9 cellular contexts compared by ENCODE assay signal in genomic region chr20:1811621-1812498, GRCh38.
A peak's percentile ranks its signal among the peaks of the same experiment; 100 is the strongest.
DNase-seq lines count a peak whose midpoint lies in the region; ATAC-seq and TF ChIP-seq lines count a peak whose summit lies in the region.
"Had no signal": no experiment of that assay in that cellular context is flagged by ENCODE, and none has a peak within 500 bp of the region (broad histone marks: within the 10 kb centered on the region; RNA-seq: fewer than 3 reads in every experiment).

No MANE protein-coding gene starts in this region.

- no peak overlapping the region for H3K4me2 ChIP-seq in PC-3 (ENCODE audit: low read length)

- H3K9ac ChIP-seq in PC-3 (ENCODE audit: low read length), result no peak overlapping the region

- H3K4me3 ChIP-seq in A673 (ENCODE audit: low read depth, low read length, poor library complexity, severe bottlenecking) (no peak overlapping the region), neutrophil (ENCODE audit: low read depth in 1 of 2, low read length in 1 of 2) (peak overlapping the region; percentile 40 to 46), PC-3 (ENCODE audit: low read length) (no peak overlapping the region)

- no peaks in the 10 kb centered on the region for H3K27me3 ChIP-seq in A673 (replicated peaks; ENCODE audit: insufficient read depth, low read depth, low read length, poor library complexity)
- H3K27me3 ChIP-seq in foreskin keratinocyte, result no peaks in the 10 kb centered on the region
- H3K27me3 ChIP-seq in neutrophil, result no peaks in the 10 kb centered on the region
- no peaks in the 10 kb centered on the region for H3K27me3 ChIP-seq in PC-3 (ENCODE audit: low read length)

- no peaks in the 10 kb centered on the region for H3K79me2 ChIP-seq in PC-3 (ENCODE audit: low read length)

- TF ChIP-seq CTCF in A673 (conservative IDR thresholded peaks at IDR 0.05; ENCODE audit: low read depth, low read length) (no peak), foreskin keratinocyte (conservative IDR thresholded peaks at IDR 0.05) (no peak), neutrophil (IDR thresholded peaks at IDR 0.05) (no peak), PC-3 (conservative IDR thresholded peaks at IDR 0.05; ENCODE audit: low read depth, low read length) (no peak)

- H3K9me2 ChIP-seq in PC-3 (replicated peaks; ENCODE audit: low read length), result no peaks in the 10 kb centered on the region

- H3K27ac ChIP-seq in A673 (ENCODE audit: low read depth, low read length, poor library complexity, severe bottlenecking) (peak overlapping the region; percentile 11), foreskin keratinocyte (peak overlapping the region; percentile 84), neutrophil (peak overlapping the region; percentile 99), PC-3 (ENCODE audit: low read length) (no peak overlapping the region)

- H3K4me1 ChIP-seq in A673 (ENCODE audit: insufficient read depth, low read length, poor library complexity, severe bottlenecking) (peaks cover 32% of the 10 kb centered on the region), foreskin keratinocyte (peaks cover 43% of the 10 kb centered on the region), neutrophil (ENCODE audit: control insufficient read depth in 1 of 2, insufficient read depth in 1 of 2, low read depth in 1 of 2, low read length in 1 of 2) (peaks cover 82 to 84% of the 10 kb centered on the region in 2 experiments), PC-3 (ENCODE audit: insufficient read depth, low read length) (peaks cover 66% of the 10 kb centered on the region)

- H3K9me3 ChIP-seq in A673 (ENCODE audit: low read depth, low read length, poor library complexity, severe bottlenecking), result no peaks in the 10 kb centered on the region
- no peaks in the 10 kb centered on the region for H3K9me3 ChIP-seq in neutrophil
- no peaks in the 10 kb centered on the region for H3K9me3 ChIP-seq in PC-3 (ENCODE audit: low read length)

- no peaks in the 10 kb centered on the region for H3F3A ChIP-seq in PC-3 (ENCODE audit: low read length, unreplicated experiment)

- no peaks in the 10 kb centered on the region for H3K36me3 ChIP-seq in A673 (ENCODE audit: insufficient read depth, low read length, poor library complexity, severe bottlenecking)
- peaks cover 8% of the 10 kb centered on the region for H3K36me3 ChIP-seq in neutrophil
- H3K36me3 ChIP-seq in PC-3 (ENCODE audit: low read depth, low read length), result no peaks in the 10 kb centered on the region

- CTCF ChIA-PET in A673 (lab: Charles Lee), result no interaction called here
- CTCF ChIA-PET in PC-3 (lab: Charles Lee), result interaction anchor here (0.6 to 1.2 kb wide), 2 partner anchors 10 to 29 kb away, joined by 3 to 4 read pairs; no protein-coding TSS in a partner anchor

- POLR2A ChIA-PET in A673 (lab: Charles Lee; ENCODE audit: low non-redundant PET), result no interaction called here
- POLR2A ChIA-PET in PC-3 (lab: Charles Lee; ENCODE audit: unreplicated experiment), result no interaction called here

- no peak for DNase-seq in A673 (ENCODE audit: low spot score)
- peak; percentile 70 to 73 for DNase-seq in NCI-H526 (lab: John Stamatoyannopoulos, UW)
- no peak for DNase-seq in foreskin keratinocyte
- no peak for DNase-seq in T-helper 1 cell
- DNase-seq in PC-3, result no peak
- no peak for DNase-seq in stimulated activated CD4-positive, alpha-beta T cell treated with anti-CD3 and anti-CD28 coated beads, Interleukin-2, amount 100 ng/mL, for 48 hours
- DNase-seq in retina, result no peak
- DNase-seq: NCI-H2107 had no signal

- no peak overlapping the region for H2AFZ ChIP-seq in PC-3 (ENCODE audit: low read length)

- intact Hi-C loops in A673 (cut with micrococcal nuclease; ENCODE audit: unreplicated experiment), result no loop called here
- intact Hi-C loops in PC-3 (cut with micrococcal nuclease), result no loop called here

- BruUV-seq in A673 (replicated peaks; lab: Mats Ljungman, UMichigan) (no TSS peak), PC-3 (replicated peaks; lab: Mats Ljungman, UMichigan) (no TSS peak)

- no peak for ATAC-seq in foreskin keratinocyte
- no peak for ATAC-seq in PC-3

- no peaks in the 10 kb centered on the region for H4K20me1 ChIP-seq in PC-3 (ENCODE audit: low read length)

Comparison
In these comparisons a context has a peak if more than half of its experiments do, and no peak if none do; other contexts are left out.
1. DNase-seq: peak in NCI-H526 (2 of 2); none in A673 (single experiment), foreskin keratinocyte (0 of 2), T-helper 1 cell (0 of 5), PC-3 (single experiment), stimulated activated CD4-positive, alpha-beta T cell treated with anti-CD3 and anti-CD28 coated beads, Interleukin-2, amount 100 ng/mL, for 48 hours (0 of 2) and retina (single experiment).
2. H3K4me3 ChIP-seq: peak in neutrophil (2 of 2); none in A673 (single experiment) and PC-3 (single experiment).